In genomic region chr7:30245913-30246312, GRCh38 we compare ENCODE assay signal across 1 cellular context.
TF ChIP-seq lines count a peak whose summit lies in the region.

No MANE protein-coding gene starts in this region.

TF ChIP-seq in HepG2, 621 proteins besides CTCF, POLR2A, EP300 and RAD21:
- no peak for TF ChIP-seq CSRNP2 (CRISPR knock-in tag; conservative IDR thresholded peaks at IDR 0.05; ENCODE audit: low read depth)
- TF ChIP-seq ATF4 (CRISPR knock-in tag; IDR thresholded peaks at IDR 0.05): no peak
- no peak for TF ChIP-seq DZIP1 (CRISPR knock-in tag; IDR thresholded peaks at IDR 0.05)
- TF ChIP-seq ZNF616 (CRISPR knock-in tag; IDR thresholded peaks at IDR 0.05; ENCODE audit: low read depth): no peak
- TF ChIP-seq ZNF235 (CRISPR knock-in tag; IDR thresholded peaks at IDR 0.05; ENCODE audit: borderline replicate concordance): no peak
- no peak for TF ChIP-seq SAFB2 (CRISPR knock-in tag; IDR thresholded peaks at IDR 0.05; ENCODE audit: borderline replicate concordance, low read depth)
- TF ChIP-seq ZNF552 (CRISPR knock-in tag; IDR thresholded peaks at IDR 0.05; ENCODE audit: borderline replicate concordance): no peak
- TF ChIP-seq GABPA (IDR thresholded peaks at IDR 0.05; ENCODE audit: low read depth, low read length): no peak
- no peak for TF ChIP-seq GABPA (CRISPR knock-in tag; IDR thresholded peaks at IDR 0.05; ENCODE audit: low read depth)
- TF ChIP-seq ZBTB21 (CRISPR knock-in tag; IDR thresholded peaks at IDR 0.05): no peak
- no peak for TF ChIP-seq MEIS2 (CRISPR knock-in tag; IDR thresholded peaks at IDR 0.05)
- no peak for TF ChIP-seq ZNF547 (CRISPR knock-in tag; IDR thresholded peaks at IDR 0.05)
- TF ChIP-seq CEBPG (CRISPR knock-in tag; IDR thresholded peaks at IDR 0.05): no peak
- no peak for TF ChIP-seq ZNF343 (CRISPR knock-in tag; IDR thresholded peaks at IDR 0.05)
- TF ChIP-seq ZNF614 (CRISPR knock-in tag; IDR thresholded peaks at IDR 0.05; ENCODE audit: borderline replicate concordance): no peak
- TF ChIP-seq SIN3A (IDR thresholded peaks at IDR 0.05; ENCODE audit: borderline replicate concordance, low read depth, low read length): no peak
